ENCODE assay signal across 8 cellular contexts in genomic region chr12:14256555-14257169, GRCh38.
A peak's percentile ranks its signal among the peaks of the same experiment; 100 is the strongest.
DNase-seq lines count a peak whose midpoint lies in the region; ATAC-seq and TF ChIP-seq lines count a peak whose summit lies in the region.

No MANE protein-coding gene starts in this region.

- CTCF ChIA-PET in activated CD4-positive, alpha-beta memory T cell treated with anti-CD3 and anti-CD28 coated beads for 36 hours (lab: Charles Lee) = interaction anchor here (0.9 to 2.5 kb wide), 8 partner anchors 12 to 197 kb away, joined by 3 to 19 read pairs (median 8); partner anchors contain the start of gene ATF7IP

- H3K4me3 ChIP-seq in lung = no peak overlapping the region

- 40 to 45% methylated on average over 15 of the region's 15 CpGs for WGBS in lung, 2 donors

- no peaks in the 10 kb centered on the region for H3K27me3 Mint-ChIP-seq in activated CD4-positive, alpha-beta memory T cell treated with anti-CD3 and anti-CD28 coated beads for 36 hours

- H3K27ac ChIP-seq in lung (ENCODE audit: low read depth in 1 of 2, low read length in 1 of 2) = peak overlapping the region; percentile 67 to 85

- no peaks in the 10 kb centered on the region for H3K9me3 ChIP-seq in lung (ENCODE audit: control insufficient read depth in 2 of 2, insufficient read depth in 1 of 2, low read length in 1 of 2)

- DNase-seq in COR-L47 (lab: John Stamatoyannopoulos, UW) (peak; percentile 39), NCI-H69 (lab: John Stamatoyannopoulos, UW) (peak; percentile 49), ecto neural progenitor cell (ENCODE audit: low spot score) (peak; percentile 65), lung (ENCODE audit: low spot score) (peak; percentile 78)
- peak; percentile 86 for DNase-seq in activated CD4-positive, alpha-beta memory T cell treated with anti-CD3 and anti-CD28 coated beads for 36 hours
- DNase-seq in stimulated activated CD8-positive, alpha-beta memory T cell treated with anti-CD3 and anti-CD28 coated beads, Interleukin-12 subunit alpha, Interleukin-12 subunit beta, amount 100 ng/mL, for 1 hour (ENCODE audit: low read depth) = peak; percentile 42

- peak; percentile 59 for TF ChIP-seq CTCF in lung (IDR thresholded peaks at IDR 0.05; ENCODE audit: control extremely low read depth, extremely low read depth)

- H3K4me1 Mint-ChIP-seq in activated CD4-positive, alpha-beta memory T cell treated with anti-CD3 and anti-CD28 coated beads for 36 hours (ENCODE audit: low read depth) = peaks cover 47% of the 10 kb centered on the region

- H3K4me3 Mint-ChIP-seq in activated CD4-positive, alpha-beta memory T cell treated with anti-CD3 and anti-CD28 coated beads for 36 hours = peak overlapping the region; percentile 67

- POLR2A ChIA-PET in activated CD4-positive, alpha-beta memory T cell treated with anti-CD3 and anti-CD28 coated beads for 36 hours (lab: Charles Lee) = interaction anchor here (0.7 to 1.8 kb wide), 3 partner anchors 109 to 138 kb away, joined by 3 to 11 read pairs (median 4); partner anchors contain the start of gene ATF7IP

- no peaks in the 10 kb centered on the region for H3K27me3 ChIP-seq in lung (ENCODE audit: control insufficient read depth, insufficient read depth)

- ATAC-seq in HG02588 (IDR thresholded peaks at IDR 0.05; ENCODE audit: unreplicated experiment) = peak; percentile 44
- ATAC-seq in lung (ENCODE audit: insufficient read depth, low FRiP score) = no peak
- no peak for ATAC-seq in GM18858 (IDR thresholded peaks at IDR 0.05; ENCODE audit: unreplicated experiment)

- H3K27ac Mint-ChIP-seq in activated CD4-positive, alpha-beta memory T cell treated with anti-CD3 and anti-CD28 coated beads for 36 hours = peak overlapping the region; percentile 99

- H3K9me3 Mint-ChIP-seq in activated CD4-positive, alpha-beta memory T cell treated with anti-CD3 and anti-CD28 coated beads for 36 hours = peaks cover 10% of the 10 kb centered on the region

- intact Hi-C loops in activated CD4-positive, alpha-beta memory T cell treated with anti-CD3 and anti-CD28 coated beads for 36 hours (cut with micrococcal nuclease) = loop anchor here (1.0 to 5.0 kb wide), 10 partner anchors 17 to 706 kb away; partner anchors contain the start of genes ARHGDIB and ATF7IP

- H3K36me3 Mint-ChIP-seq in activated CD4-positive, alpha-beta memory T cell treated with anti-CD3 and anti-CD28 coated beads for 36 hours = peaks cover 8% of the 10 kb centered on the region

- H3K4me1 ChIP-seq in lung (ENCODE audit: control insufficient read depth in 2 of 2, insufficient read depth in 2 of 2, low read length in 2 of 2) = peaks cover 5 to 11% of the 10 kb centered on the region in 2 donors

- no peaks in the 10 kb centered on the region for H3K36me3 ChIP-seq in lung (ENCODE audit: control insufficient read depth in 2 of 2, insufficient read depth in 2 of 2, low read length in 2 of 2)
